18 cellular contexts compared by ENCODE assay signal in genomic region chr3:38600551-38600950, GRCh38. TPM values are rescaled to one million over a fixed set of nuclear protein-coding genes. Genes with fewer than 3 reads are reported as not detected.
A peak's percentile ranks its signal among the peaks of the same experiment; 100 is the strongest.
DNase-seq lines count a peak whose midpoint lies in the region; ATAC-seq and TF ChIP-seq lines count a peak whose summit lies in the region.
"Had no signal": no experiment of that assay in that cellular context is flagged by ENCODE, and none has a peak within 500 bp of the region (broad histone marks: within the 10 kb centered on the region; RNA-seq: fewer than 3 reads in every experiment).

No MANE protein-coding gene starts in this region.

- peaks cover 15% of the 10 kb centered on the region; the same call in 2 of the 3 replicates for H3K36me3 Mint-ChIP-seq in GM23338 (ENCODE audit: low read depth)
- H3K36me3 Mint-ChIP-seq: CD8-positive, alpha-beta T cell had no signal

- H3K27me3 Mint-ChIP-seq in GM23338 (ENCODE audit: insufficient read depth, low read depth, poor library complexity): peaks cover 5% of the 10 kb centered on the region

- no peak overlapping the region for H3K4me2 ChIP-seq in GM23338
- H3K4me2 ChIP-seq: A549 had no signal

- no peaks in the 10 kb centered on the region for H3K4me1 ChIP-seq in GM23338 (ENCODE audit: insufficient read depth)
- no peaks in the 10 kb centered on the region for H3K4me1 ChIP-seq in lower lobe of right lung
- H3K4me1 ChIP-seq in spleen: no peaks in the 10 kb centered on the region
- H3K4me1 ChIP-seq in esophagus squamous epithelium: no peaks in the 10 kb centered on the region
- H3K4me1 ChIP-seq: A549 had no signal

- H3K4me3 ChIP-seq in GM23338: no peak overlapping the region
- H3K4me3 ChIP-seq in lower lobe of right lung: no peak overlapping the region
- no peak overlapping the region for H3K4me3 ChIP-seq in spleen
- H3K4me3 ChIP-seq in esophagus squamous epithelium: no peak overlapping the region
- H3K4me3 ChIP-seq: A549, GM12878, GM23248 had no signal

- 78 to 100% (median 85%) methylated on average over 1 of the region's 1 CpG for WGBS in spleen, 5 donors
- WGBS in esophagus squamous epithelium, 2 donors: no CpG with 5 or more reads among the region's 1 CpG

- peak; percentile 48; the same call in 2 of the 3 replicates for ATAC-seq in GM23338
- no peak for ATAC-seq in lower lobe of right lung
- ATAC-seq in left colon: no peak
- no peak for ATAC-seq in GM18909 (IDR thresholded peaks at IDR 0.05; ENCODE audit: poor library complexity, unreplicated experiment)
- ATAC-seq: A549; CD8-positive, alpha-beta T cell; GM12878 had no signal

- H3K9me2 ChIP-seq in GM23338 (ENCODE audit: insufficient read depth): no peaks in the 10 kb centered on the region

- DNase-seq in activated effector memory CD4-positive, alpha-beta T cell treated with anti-CD3 and anti-CD28 coated beads, Interleukin-2, amount 50 U/mL, for 16 hours: peak; percentile 22
- no peak for DNase-seq in activated effector memory CD4-positive, alpha-beta T cell treated with Interleukin-2 at 50 U/mL for 16 hours
- DNase-seq in GM23338 (ENCODE audit: low spot score) (no peak), lower lobe of right lung (peak; percentile 7), spleen (peak; percentile 62), left colon (no peak), esophagus squamous epithelium (lab: John Stamatoyannopoulos, UW) (no peak)
- DNase-seq: AML-193; Calu3; CD8-positive, alpha-beta T cell; DMS79 treated with DMSO at 0.1 percent for 48 hours; GM23248; HCEC 1CT had no signal

- no peak overlapping the region for H3K27ac Mint-ChIP-seq in GM23338
- H3K27ac Mint-ChIP-seq: CD8-positive, alpha-beta T cell had no signal

- no peaks in the 10 kb centered on the region for H3K79me2 ChIP-seq in GM23338 (replicated peaks; ENCODE audit: insufficient read depth)

- no peak overlapping the region for H2AFZ ChIP-seq in GM23338
- H2AFZ ChIP-seq: GM23248 had no signal

- no peaks in the 10 kb centered on the region for H4K20me1 ChIP-seq in GM23338 (replicated peaks; ENCODE audit: insufficient read depth)

- no peak for TF ChIP-seq POLR2A in spleen (IDR thresholded peaks at IDR 0.05)
- TF ChIP-seq POLR2A in esophagus squamous epithelium (IDR thresholded peaks at IDR 0.05): no peak

- intact Hi-C loops in lower lobe of right lung (cut with DNase I): no loop called here
- intact Hi-C loops in spleen (cut with DNase I; ENCODE audit: low total_unique reads): no loop called here
- intact Hi-C loops in left colon (cut with DNase I, micrococcal nuclease): no loop called here
- intact Hi-C loops in esophagus squamous epithelium (cut with DNase I): no loop called here

- TF ChIP-seq CTCF in GM23338 (conservative IDR thresholded peaks at IDR 0.05; ENCODE audit: low read depth in 2 of 2) (no peak), lower lobe of right lung (IDR thresholded peaks at IDR 0.05) (no peak), spleen (IDR thresholded peaks at IDR 0.05 in 8 of 11, conservative IDR thresholded peaks at IDR 0.05 in 3 of 11) (no peak), esophagus squamous epithelium (IDR thresholded peaks at IDR 0.05) (no peak)

- H3K9me3 ChIP-seq in lower lobe of right lung (no peaks in the 10 kb centered on the region), spleen (no peaks in the 10 kb centered on the region), esophagus squamous epithelium (no peaks in the 10 kb centered on the region)
- H3K9me3 ChIP-seq: A549 had no signal

- H3K9me3 Mint-ChIP-seq in GM23338: no peaks in the 10 kb centered on the region
- H3K9me3 Mint-ChIP-seq: CD8-positive, alpha-beta T cell had no signal

- no peaks in the 10 kb centered on the region for H3K36me3 ChIP-seq in GM23338 (ENCODE audit: insufficient read depth)
- H3K36me3 ChIP-seq in lower lobe of right lung: no peaks in the 10 kb centered on the region
- peaks cover 0 to 16% (median 0%) of the 10 kb centered on the region in 6 donors for H3K36me3 ChIP-seq in spleen
- no peaks in the 10 kb centered on the region for H3K36me3 ChIP-seq in esophagus squamous epithelium

- H3F3A ChIP-seq in GM23338 (replicated peaks; ENCODE audit: low read depth): no peaks in the 10 kb centered on the region

- H3K27ac ChIP-seq in GM23338 (ENCODE audit: low read depth) (no peak overlapping the region), lower lobe of right lung (no peak overlapping the region), spleen (no peak overlapping the region), esophagus squamous epithelium (no peak overlapping the region)
- H3K27ac ChIP-seq: 22Rv1, A549, GM23248 had no signal

- no peak overlapping the region for H3K4me3 Mint-ChIP-seq in GM23338
- H3K4me3 Mint-ChIP-seq: CD8-positive, alpha-beta T cell had no signal

- H3K4me1 Mint-ChIP-seq in GM23338: no peaks in the 10 kb centered on the region; the same call in 2 of the 3 replicates

- H3K27me3 ChIP-seq in GM23338 (ENCODE audit: insufficient read depth) (no peaks in the 10 kb centered on the region), lower lobe of right lung (ENCODE audit: low read depth) (no peaks in the 10 kb centered on the region), spleen (replicated peaks in 1 of 7) (peaks cover 0 to 8% (median 0%) of the 10 kb centered on the region in 7 donors), esophagus squamous epithelium (no peaks in the 10 kb centered on the region)

TF ChIP-seq in GM23338, 12 proteins besides CTCF, POLR2A, EP300 and RAD21 (continues in another document):
- TF ChIP-seq STAT1 (IDR thresholded peaks at IDR 0.05; ENCODE audit: unreplicated experiment) (no peak), EZH2 (IDR thresholded peaks at IDR 0.05; ENCODE audit: low read depth, unreplicated experiment) (no peak), NANOG (IDR thresholded peaks at IDR 0.05; ENCODE audit: borderline replicate concordance) (no peak), EZH2phosphoT487 (IDR thresholded peaks at IDR 0.05; ENCODE audit: unreplicated experiment) (no peak), REST (IDR thresholded peaks at IDR 0.05; ENCODE audit: unreplicated experiment) (no peak), POLR2AphosphoS5 (IDR thresholded peaks at IDR 0.05; ENCODE audit: low read depth) (no peak), ZNF114 (CRISPR knock-in tag; IDR thresholded peaks at IDR 0.05) (no peak), ZNF331 (CRISPR knock-in tag; IDR thresholded peaks at IDR 0.05; ENCODE audit: low read depth) (no peak)

RNA-seq across cellular contexts. Expression of gene SCN5A, which starts 48.9 kb away (rescaled TPM):
- total RNA-seq in GM23338 (2014; rRNA removed; shearing (Covaris generic)): 8.2 and 10.6 TPM in 2 replicates
- polyA plus RNA-seq in GM23338 (2016; fragmentation: Nextera tagmentation; extraction: Ambion mirVana) (8.4 and 10.2 TPM in 2 replicates), spleen (under 1 TPM; 0.02 to 0.06 (median 0.02) TPM)
- total RNA-seq in lower lobe of right lung (0.24 TPM), spleen (1 to 10 TPM in 1 of 7 donors, under 1 TPM in 3, not detected in 3; 0.17 to 1.2 (median 0.48) TPM), left colon (under 1 TPM; 0.43 to 0.47 TPM), esophagus squamous epithelium (under 1 TPM in 3 of 4 donors, not detected in 1; 0.09 to 0.38 (median 0.18) TPM)
- total RNA-seq: GM12878, GM23248, HT-29 had no signal
- polyA plus RNA-seq: GM12878, GM23248 had no signal

Comparison
In these comparisons a context has a peak if more than half of its experiments do, and no peak if none do; other contexts are left out.
1. DNase-seq: peak in activated effector memory CD4-positive, alpha-beta T cell treated with anti-CD3 and anti-CD28 coated beads, Interleukin-2, amount 50 U/mL, for 16 hours (single experiment), lower lobe of right lung (single experiment) and spleen (single experiment); none in activated effector memory CD4-positive, alpha-beta T cell treated with Interleukin-2 at 50 U/mL for 16 hours (single experiment), GM23338 (single experiment), left colon (0 of 2) and esophagus squamous epithelium (single experiment).